Comparison of ENCODE assay signal across 8 cellular contexts in the genomic region with DNA sequence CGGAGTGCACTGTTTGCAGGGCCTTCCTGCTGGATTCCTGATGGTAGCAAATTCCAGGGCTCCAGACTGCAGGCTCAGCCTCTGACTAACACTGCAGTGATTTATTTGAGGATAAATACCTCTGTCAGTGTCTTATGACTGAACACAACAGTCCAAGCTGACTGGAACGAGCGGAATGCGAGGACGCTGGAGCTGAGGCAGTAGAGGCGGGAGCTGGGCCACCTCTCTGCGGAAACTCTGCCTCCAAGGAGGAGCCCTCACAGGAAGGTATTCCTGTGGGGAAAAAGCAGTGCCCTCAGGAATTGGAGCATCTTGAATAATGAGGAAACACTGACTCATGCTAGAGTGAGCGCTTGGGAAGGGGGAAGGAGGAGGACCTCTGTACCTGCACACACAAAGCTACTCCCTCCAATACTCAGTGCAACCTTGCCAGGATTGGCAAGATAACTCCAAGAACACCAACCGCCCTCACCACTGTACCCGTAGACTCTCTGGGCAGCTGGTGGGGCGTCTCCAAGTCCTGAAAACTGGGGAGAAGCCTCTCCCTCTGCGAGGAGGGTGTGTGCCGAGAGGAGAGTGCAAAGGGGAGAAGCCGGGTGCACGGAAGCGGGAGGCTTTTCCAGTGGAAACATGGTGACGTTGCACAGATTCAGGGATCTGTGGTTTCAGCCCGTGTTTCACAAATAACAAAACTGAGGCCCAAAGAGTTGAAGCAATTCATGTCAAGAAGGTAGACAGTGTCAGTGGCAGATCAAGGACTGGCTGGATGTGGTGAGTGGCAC. TPM values are rescaled to one million over a fixed set of nuclear protein-coding genes. Genes with fewer than 3 reads are reported as not detected.
DNase-seq lines count a peak whose midpoint lies in the region; ATAC-seq and TF ChIP-seq lines count a peak whose summit lies in the region.

No MANE protein-coding gene starts in this region.

- ATAC-seq in left lobe of liver (peak; percentile 63), GM21381 (IDR thresholded peaks at IDR 0.05; ENCODE audit: unreplicated experiment) (no peak)

- H3K4me1 Mint-ChIP-seq in activated CD4-positive, alpha-beta T cell treated with anti-CD3 and anti-CD28 coated beads, Interleukin-2, amount 10 ng/mL, durations not matched to agents 7 days and 5 days: peaks cover 17% of the 10 kb centered on the region
- H3K4me1 Mint-ChIP-seq in activated CD4-positive, alpha-beta T cell treated with anti-CD3 and anti-CD28 coated beads, Interleukin-2, amount 10 ng/mL, durations not matched to agents 24 days and 14 days: peaks cover 12% of the 10 kb centered on the region
- peaks cover 19% of the 10 kb centered on the region for H3K4me1 Mint-ChIP-seq in activated T-helper 1 cell treated with anti-CD3 and anti-CD28 coated beads, Interleukin-12 subunit alpha, Interleukin-12 subunit beta, Interleukin-2, Interleukin-4 antibody, amounts not matched to agents 30 ng/mL and 10 ng/mL and 1 ng/mL, durations not matched to agents 14 hours and 24 hours and 36 hours (ENCODE audit: low read depth)

- H3K27me3 ChIP-seq in colonic mucosa: no peaks in the 10 kb centered on the region

- DNase-seq in activated CD4-positive, alpha-beta T cell treated with anti-CD3 and anti-CD28 coated beads, Interleukin-2, amount 10 ng/mL, durations not matched to agents 7 days and 5 days: no peak
- no peak for DNase-seq in activated CD4-positive, alpha-beta T cell treated with anti-CD3 and anti-CD28 coated beads, Interleukin-2, amount 10 ng/mL, durations not matched to agents 24 days and 14 days
- no peak for DNase-seq in colonic mucosa
- DNase-seq in left lobe of liver (ENCODE audit: low spot score): no peak
- no peak for DNase-seq in NCI-H345 (lab: John Stamatoyannopoulos, UW)
- DNase-seq in activated T-helper 1 cell treated with anti-CD3 and anti-CD28 coated beads, Interleukin-12 subunit alpha, Interleukin-12 subunit beta, Interleukin-2, Interleukin-4 antibody, amounts not matched to agents 30 ng/mL and 10 ng/mL and 1 ng/mL, durations not matched to agents 14 hours and 24 hours and 36 hours (ENCODE audit: low spot score): no peak

- peak overlapping the region; percentile 6 for H3K27ac Mint-ChIP-seq in activated CD4-positive, alpha-beta T cell treated with anti-CD3 and anti-CD28 coated beads, Interleukin-2, amount 10 ng/mL, durations not matched to agents 7 days and 5 days
- H3K27ac Mint-ChIP-seq in activated CD4-positive, alpha-beta T cell treated with anti-CD3 and anti-CD28 coated beads, Interleukin-2, amount 10 ng/mL, durations not matched to agents 24 days and 14 days: no peak overlapping the region
- H3K27ac Mint-ChIP-seq in activated T-helper 1 cell treated with anti-CD3 and anti-CD28 coated beads, Interleukin-12 subunit alpha, Interleukin-12 subunit beta, Interleukin-2, Interleukin-4 antibody, amounts not matched to agents 30 ng/mL and 10 ng/mL and 1 ng/mL, durations not matched to agents 14 hours and 24 hours and 36 hours: no peak overlapping the region

- peak overlapping the region; percentile 30 for H3K27ac ChIP-seq in colonic mucosa
- peak overlapping the region; percentile 85 for H3K27ac ChIP-seq in temporal lobe (ENCODE audit: low read depth, low read length)

- no peak overlapping the region for H3K9ac ChIP-seq in colonic mucosa (ENCODE audit: low read depth in 2 of 2, low read length in 2 of 2)

- POLR2A ChIA-PET in activated CD4-positive, alpha-beta T cell treated with anti-CD3 and anti-CD28 coated beads, Interleukin-2, amount 10 ng/mL, durations not matched to agents 7 days and 5 days (lab: Charles Lee): no interaction called here

- H3K4me3 ChIP-seq in colonic mucosa: no peak overlapping the region

- CTCF ChIA-PET in activated CD4-positive, alpha-beta T cell treated with anti-CD3 and anti-CD28 coated beads, Interleukin-2, amount 10 ng/mL, durations not matched to agents 7 days and 5 days (lab: Charles Lee): interaction anchor here (0.6 to 1.0 kb wide), 2 partner anchors 11 to 92 kb away, joined by 3 read pairs; no protein-coding TSS in a partner anchor

- intact Hi-C loops in activated CD4-positive, alpha-beta T cell treated with anti-CD3 and anti-CD28 coated beads, Interleukin-2, amount 10 ng/mL, durations not matched to agents 24 days and 14 days (cut with micrococcal nuclease): no loop called here
- intact Hi-C loops in colonic mucosa (cut with DNase I): no loop called here
- intact Hi-C loops in activated T-helper 1 cell treated with anti-CD3 and anti-CD28 coated beads, Interleukin-12 subunit alpha, Interleukin-12 subunit beta, Interleukin-2, Interleukin-4 antibody, amounts not matched to agents 30 ng/mL and 10 ng/mL and 1 ng/mL, durations not matched to agents 14 hours and 24 hours and 36 hours (cut with micrococcal nuclease): no loop called here

- H3K9me3 Mint-ChIP-seq in activated CD4-positive, alpha-beta T cell treated with anti-CD3 and anti-CD28 coated beads, Interleukin-2, amount 10 ng/mL, durations not matched to agents 7 days and 5 days: peaks cover 10% of the 10 kb centered on the region
- H3K9me3 Mint-ChIP-seq in activated CD4-positive, alpha-beta T cell treated with anti-CD3 and anti-CD28 coated beads, Interleukin-2, amount 10 ng/mL, durations not matched to agents 24 days and 14 days: peaks cover 11% of the 10 kb centered on the region
- peaks cover 11% of the 10 kb centered on the region for H3K9me3 Mint-ChIP-seq in activated T-helper 1 cell treated with anti-CD3 and anti-CD28 coated beads, Interleukin-12 subunit alpha, Interleukin-12 subunit beta, Interleukin-2, Interleukin-4 antibody, amounts not matched to agents 30 ng/mL and 10 ng/mL and 1 ng/mL, durations not matched to agents 14 hours and 24 hours and 36 hours

- no peak for TF ChIP-seq CTCF in colonic mucosa (IDR thresholded peaks at IDR 0.05)

- H3K27me3 Mint-ChIP-seq in activated CD4-positive, alpha-beta T cell treated with anti-CD3 and anti-CD28 coated beads, Interleukin-2, amount 10 ng/mL, durations not matched to agents 7 days and 5 days: no peaks in the 10 kb centered on the region
- no peaks in the 10 kb centered on the region for H3K27me3 Mint-ChIP-seq in activated CD4-positive, alpha-beta T cell treated with anti-CD3 and anti-CD28 coated beads, Interleukin-2, amount 10 ng/mL, durations not matched to agents 24 days and 14 days
- H3K27me3 Mint-ChIP-seq in activated T-helper 1 cell treated with anti-CD3 and anti-CD28 coated beads, Interleukin-12 subunit alpha, Interleukin-12 subunit beta, Interleukin-2, Interleukin-4 antibody, amounts not matched to agents 30 ng/mL and 10 ng/mL and 1 ng/mL, durations not matched to agents 14 hours and 24 hours and 36 hours (ENCODE audit: insufficient read depth): no peaks in the 10 kb centered on the region

- H3K36me3 ChIP-seq in colonic mucosa: no peaks in the 10 kb centered on the region

- no peak overlapping the region for H3K4me3 Mint-ChIP-seq in activated CD4-positive, alpha-beta T cell treated with anti-CD3 and anti-CD28 coated beads, Interleukin-2, amount 10 ng/mL, durations not matched to agents 7 days and 5 days
- H3K4me3 Mint-ChIP-seq in activated CD4-positive, alpha-beta T cell treated with anti-CD3 and anti-CD28 coated beads, Interleukin-2, amount 10 ng/mL, durations not matched to agents 24 days and 14 days: no peak overlapping the region
- H3K4me3 Mint-ChIP-seq in activated T-helper 1 cell treated with anti-CD3 and anti-CD28 coated beads, Interleukin-12 subunit alpha, Interleukin-12 subunit beta, Interleukin-2, Interleukin-4 antibody, amounts not matched to agents 30 ng/mL and 10 ng/mL and 1 ng/mL, durations not matched to agents 14 hours and 24 hours and 36 hours: no peak overlapping the region

- peaks cover 52% of the 10 kb centered on the region for H3K36me3 Mint-ChIP-seq in activated CD4-positive, alpha-beta T cell treated with anti-CD3 and anti-CD28 coated beads, Interleukin-2, amount 10 ng/mL, durations not matched to agents 7 days and 5 days (ENCODE audit: low read depth)
- H3K36me3 Mint-ChIP-seq in activated CD4-positive, alpha-beta T cell treated with anti-CD3 and anti-CD28 coated beads, Interleukin-2, amount 10 ng/mL, durations not matched to agents 24 days and 14 days (ENCODE audit: low read depth): peaks cover 55% of the 10 kb centered on the region
- H3K36me3 Mint-ChIP-seq in activated T-helper 1 cell treated with anti-CD3 and anti-CD28 coated beads, Interleukin-12 subunit alpha, Interleukin-12 subunit beta, Interleukin-2, Interleukin-4 antibody, amounts not matched to agents 30 ng/mL and 10 ng/mL and 1 ng/mL, durations not matched to agents 14 hours and 24 hours and 36 hours (ENCODE audit: low read depth): peaks cover 40% of the 10 kb centered on the region

- H3K4me1 ChIP-seq in colonic mucosa: no peaks in the 10 kb centered on the region

- no peaks in the 10 kb centered on the region for H3K9me3 ChIP-seq in colonic mucosa

RNA-seq across cellular contexts. Expression of gene VGLL4, which starts 43.0 kb away (rescaled TPM):
- total RNA-seq in activated CD4-positive, alpha-beta T cell treated with anti-CD3 and anti-CD28 coated beads, Interleukin-2, amount 10 ng/mL, durations not matched to agents 7 days and 5 days: 10 to 100 TPM; 34.2 to 35.5 TPM
- 43.4 and 44.0 TPM in 2 replicates for total RNA-seq in activated CD4-positive, alpha-beta T cell treated with anti-CD3 and anti-CD28 coated beads, Interleukin-2, amount 10 ng/mL, durations not matched to agents 24 days and 14 days
- total RNA-seq in colonic mucosa (10 to 100 TPM; 57.7 to 63.7 TPM), left lobe of liver (13.8 TPM), temporal lobe (69.3 TPM)
- total RNA-seq in activated T-helper 1 cell treated with anti-CD3 and anti-CD28 coated beads, Interleukin-12 subunit alpha, Interleukin-12 subunit beta, Interleukin-2, Interleukin-4 antibody, amounts not matched to agents 30 ng/mL and 10 ng/mL and 1 ng/mL, durations not matched to agents 14 hours and 24 hours and 36 hours: 46.0 and 48.7 TPM in 2 replicates
